ENCODE assay signal across 8 cellular contexts in the genomic region with DNA sequence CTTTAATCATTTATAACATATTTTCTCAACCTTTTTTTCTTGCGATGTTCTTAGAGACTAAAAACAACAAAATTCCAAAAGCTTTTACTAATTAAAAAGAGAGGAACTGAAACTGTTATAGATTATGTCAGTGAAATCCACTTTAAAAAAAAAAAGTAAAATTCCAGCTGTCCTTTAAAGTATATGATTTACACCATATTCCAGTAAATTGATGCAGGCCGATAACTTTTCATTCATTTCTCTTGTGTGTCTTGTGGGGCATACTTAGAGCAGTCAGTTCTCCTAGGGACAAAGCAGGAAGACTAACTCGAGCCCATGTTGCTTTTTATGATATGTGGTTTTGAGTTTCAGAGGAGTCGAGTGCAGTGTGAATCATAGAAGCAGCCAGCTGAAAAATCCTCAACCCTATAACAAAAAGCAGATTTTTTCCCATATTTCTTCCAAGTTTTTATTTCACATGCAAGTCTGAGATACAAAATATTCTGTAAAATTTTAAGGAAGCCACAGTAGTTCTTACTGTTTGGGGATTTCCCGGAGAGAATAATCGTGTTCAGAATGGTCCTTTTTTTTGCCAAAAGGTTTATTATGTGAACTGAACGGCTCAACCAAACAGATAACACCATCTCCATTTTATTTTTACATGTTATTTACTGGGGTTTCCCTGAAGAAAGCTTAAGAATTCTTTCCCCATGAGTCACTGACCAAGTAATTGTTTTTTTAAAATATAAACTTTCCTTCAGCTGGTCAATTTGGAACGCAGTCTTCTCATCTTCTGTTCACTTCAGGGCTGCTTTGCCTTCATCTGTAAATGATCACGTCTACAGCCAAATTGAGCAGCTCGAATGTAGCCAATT.
DNase-seq lines count a peak whose midpoint lies in the region; ATAC-seq and TF ChIP-seq lines count a peak whose summit lies in the region.

No MANE protein-coding gene starts in this region.

- H3K27me3 Mint-ChIP-seq in MCF 10A (ENCODE audit: insufficient read depth, unreplicated experiment) = no peaks in the 10 kb centered on the region
- no peaks in the 10 kb centered on the region for H3K27me3 Mint-ChIP-seq in natural killer cell treated with Interleukin-12 subunit alpha and Interleukin-12 subunit beta and Interleukin-15 and Interleukin-18, amount 100 ng/mL, for 72 hours

- peaks cover 14% of the 10 kb centered on the region for H3K4me1 Mint-ChIP-seq in MCF 10A (ENCODE audit: insufficient read depth, unreplicated experiment)
- peaks cover 42 to 66% of the 10 kb centered on the region in 2 donors for H3K4me1 Mint-ChIP-seq in natural killer cell treated with Interleukin-12 subunit alpha and Interleukin-12 subunit beta and Interleukin-15 and Interleukin-18, amount 100 ng/mL, for 72 hours (ENCODE audit: low read depth in 2 of 2)

- peak; percentile 91 for DNase-seq in ELR (ENCODE audit: low read depth)
- peak; percentile 91 for DNase-seq in LHCN-M2 (ENCODE audit: low read depth)
- DNase-seq in MCF 10A (ENCODE audit: unreplicated experiment) = peak; percentile 72
- no peak for DNase-seq in natural killer cell treated with Interleukin-12 subunit alpha and Interleukin-12 subunit beta and Interleukin-15 and Interleukin-18, amount 100 ng/mL, for 72 hours (ENCODE audit: low spot score)
- no peak for DNase-seq in activated effector memory CD4-positive, alpha-beta T cell treated with anti-CD3 and anti-CD28 coated beads, Interleukin-2, amount 50 U/mL, for 16 hours
- no peak for DNase-seq in hippocampal formation (lab: John Stamatoyannopoulos, UW)
- no peak for DNase-seq in activated CD8-positive, alpha-beta memory T cell treated with anti-CD3 and anti-CD28 coated beads, Interleukin-2, amount 50 U/mL, for 48 hours

- TF ChIP-seq CTCF in MCF 10A (IDR thresholded peaks at IDR 0.05; ENCODE audit: unreplicated experiment) = no peak

- POLR2A ChIA-PET in MCF 10A (lab: Yijun Ruan, JAX) = interaction anchor here (0.6 to 3.5 kb wide), 19 partner anchors 9 to 205 kb away, joined by 3 to 38 read pairs (median 4); no protein-coding TSS in a partner anchor

- intact Hi-C loops in MCF 10A (cut with micrococcal nuclease) = no loop called here

- no peaks in the 10 kb centered on the region for H3K36me3 Mint-ChIP-seq in MCF 10A (ENCODE audit: insufficient read depth, unreplicated experiment)
- peaks cover 27% of the 10 kb centered on the region for H3K36me3 Mint-ChIP-seq in natural killer cell treated with Interleukin-12 subunit alpha and Interleukin-12 subunit beta and Interleukin-15 and Interleukin-18, amount 100 ng/mL, for 72 hours

- BruUV-seq in MCF 10A (replicated peaks; lab: Mats Ljungman, UMichigan) = no TSS peak

- peak overlapping the region; percentile 98 for H3K27ac Mint-ChIP-seq in MCF 10A (ENCODE audit: low read depth, unreplicated experiment)
- H3K27ac Mint-ChIP-seq in natural killer cell treated with Interleukin-12 subunit alpha and Interleukin-12 subunit beta and Interleukin-15 and Interleukin-18, amount 100 ng/mL, for 72 hours = peak overlapping the region; percentile 75 to 79

- H3K4me3 Mint-ChIP-seq in MCF 10A (ENCODE audit: unreplicated experiment) = peak overlapping the region; percentile 51
- H3K4me3 Mint-ChIP-seq in natural killer cell treated with Interleukin-12 subunit alpha and Interleukin-12 subunit beta and Interleukin-15 and Interleukin-18, amount 100 ng/mL, for 72 hours = peak overlapping the region; percentile 77

- peaks cover 23% of the 10 kb centered on the region for H3K9me3 Mint-ChIP-seq in MCF 10A (ENCODE audit: unreplicated experiment)
- peaks cover 19% of the 10 kb centered on the region for H3K9me3 Mint-ChIP-seq in natural killer cell treated with Interleukin-12 subunit alpha and Interleukin-12 subunit beta and Interleukin-15 and Interleukin-18, amount 100 ng/mL, for 72 hours

- CTCF ChIA-PET in MCF 10A (lab: Yijun Ruan, JAX) = interaction anchor here (0.6 to 1.5 kb wide), 9 partner anchors 9 to 339 kb away, joined by 3 to 8 read pairs (median 3); no protein-coding TSS in a partner anchor

- peak; percentile 38 to 64 for ATAC-seq in natural killer cell treated with Interleukin-12 subunit alpha and Interleukin-12 subunit beta and Interleukin-15 and Interleukin-18, amount 100 ng/mL, for 72 hours
- no peak for ATAC-seq in GM19452 (IDR thresholded peaks at IDR 0.05; ENCODE audit: unreplicated experiment)

Comparison
In these comparisons a context has a peak if more than half of its experiments do, and no peak if none do; other contexts are left out.
1. DNase-seq: peak in ELR (single experiment), LHCN-M2 (single experiment) and MCF 10A (single experiment); none in natural killer cell treated with Interleukin-12 subunit alpha and Interleukin-12 subunit beta and Interleukin-15 and Interleukin-18, amount 100 ng/mL, for 72 hours (single experiment), activated effector memory CD4-positive, alpha-beta T cell treated with anti-CD3 and anti-CD28 coated beads, Interleukin-2, amount 50 U/mL, for 16 hours (single experiment), hippocampal formation (0 of 2) and activated CD8-positive, alpha-beta memory T cell treated with anti-CD3 and anti-CD28 coated beads, Interleukin-2, amount 50 U/mL, for 48 hours (single experiment).